23 cellular contexts compared by ENCODE assay signal in the genomic region with DNA sequence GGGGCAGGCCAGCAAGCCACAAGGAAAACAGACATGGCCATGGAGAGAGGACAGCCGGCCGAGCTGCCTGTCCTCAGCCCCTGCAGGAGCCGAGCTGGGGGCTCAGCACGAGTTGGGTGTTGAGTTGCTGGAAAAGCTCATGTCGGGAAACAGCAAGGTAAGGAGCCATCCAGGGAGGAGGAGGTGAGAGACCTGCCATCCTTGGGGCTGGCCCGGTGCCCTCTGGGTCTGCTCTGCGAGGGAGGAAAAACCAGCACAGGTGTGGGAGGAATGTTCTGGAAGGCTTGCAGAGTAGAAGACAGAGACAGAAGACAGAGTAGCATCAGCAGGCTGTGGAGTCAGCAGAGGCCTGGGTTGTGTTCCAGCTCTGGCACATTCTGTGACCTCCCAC.
"Had no signal": no experiment of that assay in that cellular context is flagged by ENCODE, and none has a peak within 500 bp of the region (broad histone marks: within the 10 kb centered on the region; RNA-seq: fewer than 3 reads in every experiment).

No MANE protein-coding gene starts in this region.

- ATAC-seq: activated CD4-positive, CD25-positive, alpha-beta regulatory T cell treated with anti-CD3 and anti-CD28 coated beads, Interleukin-2, amount 50 U/mL, for 24 hours; Panc1 had no signal

- H3K36me3 ChIP-seq: adrenal gland, MG63, SJCRH30 had no signal

- DNase-seq: activated CD4-positive, alpha-beta T cell treated with anti-CD3 and anti-CD28 coated beads for 4 hours; activated naive CD4-positive, alpha-beta T cell treated with anti-CD3 and anti-CD28 coated beads, Interleukin-2, amount 50 U/mL, for 16 hours; activated naive CD8-positive, alpha-beta T cell treated with anti-CD3 and anti-CD28 coated beads, Interleukin-2, amount 10 ng/mL, durations not matched to agents 7 days and 5 days; activated T-cell treated with anti-CD3 and anti-CD28 coated beads, Interleukin-2, amount 50 U/mL, for 1 hour; anterior cingulate cortex; MG63; MV-4-11; NCI-H1092 treated with DMSO at 0.1 percent for 48 hours; NCI-H1417 treated with DMSO at 0.1 percent for 48 hours; NCI-H1694; NCI-H2029; NCI-H2107; NCI-H2171 treated with DMSO at 0.1 percent for 48 hours; NCI-H226; NCI-H526 treated with DMSO at 0.1 percent for 48 hours; NCI-H82; OCI-M1; Right ventricle myocardium superior; SJCRH30 had no signal

- H3K27ac ChIP-seq: adrenal gland, RWPE1, SJCRH30 had no signal

- H3K9me3 ChIP-seq: adrenal gland, MG63, SJCRH30 had no signal

- H3K4me1 ChIP-seq: adrenal gland, SJCRH30 had no signal

- H3K4me3 ChIP-seq: adrenal gland, MG63, SJCRH30 had no signal
